ENCODE assay signal across 24 cellular contexts in genomic region chr1:168742386-168742785, GRCh38. TPM values are rescaled to one million over a fixed set of nuclear protein-coding genes. Genes with fewer than 3 reads are reported as not detected.
"Had no signal": no experiment of that assay in that cellular context is flagged by ENCODE, and none has a peak within 500 bp of the region (broad histone marks: within the 10 kb centered on the region; RNA-seq: fewer than 3 reads in every experiment).

No MANE protein-coding gene starts in this region.

- H3K9ac ChIP-seq: KMS-11 had no signal

- H3K4me2 ChIP-seq: KMS-11 had no signal

- H3K27ac ChIP-seq: KMS-11 had no signal

- H3K4me3 ChIP-seq: K562 had no signal

- DNase-seq: MV-4-11, NCI-H1048, NCI-H1105, NCI-H1417, NCI-H1436 treated with DMSO at 0.1 percent for 48 hours, NCI-H1694, NCI-H187 treated with DMSO at 0.1 percent for 48 hours, NCI-H2029 treated with DMSO at 0.1 percent for 48 hours, NCI-H2171 treated with DMSO at 0.1 percent for 48 hours, NCI-H345, NCI-H446 treated with DMSO at 0.1 percent for 48 hours, NCI-H510A treated with DMSO at 0.1 percent for 48 hours, NCI-H69, NCI-H774, RPMI8226, SHP77, T-helper 2 cell had no signal

- FAIRE-seq: HepG2, K562, RCC 7860 had no signal

RNA-seq across cellular contexts. Expression of gene DPT, which starts 13.4 kb away (rescaled TPM):
- total RNA-seq: HepG2; HT1080; K562; LHCN-M2; T-helper 1 cell treated with Interleukin-12 subunit alpha and Interleukin-12 subunit beta and Interleukin-4 antibody, amounts not matched to agents 30 ng/mL and 1 ng/mL, for 36 hours had no signal
